ENCODE assay signal across 16 cellular contexts in genomic region chr7:129497156-129497555, GRCh38.
"Had no signal": no experiment of that assay in that cellular context is flagged by ENCODE, and none has a peak within 500 bp of the region (broad histone marks: within the 10 kb centered on the region; RNA-seq: fewer than 3 reads in every experiment).

No MANE protein-coding gene starts in this region.

- H3K9me3 ChIP-seq: colonic mucosa, ovary, SJSA1, thyroid gland had no signal

- H3K9me3 Mint-ChIP-seq: activated T-cell treated with anti-CD3 and anti-CD28 coated beads, Interleukin-2, amount 50 U/mL, for 4 hours; nephron progenitor cell had no signal

- H3K4me3 Mint-ChIP-seq: activated T-cell treated with anti-CD3 and anti-CD28 coated beads, Interleukin-2, amount 50 U/mL, for 4 hours; nephron progenitor cell had no signal

- H3K27ac Mint-ChIP-seq: nephron progenitor cell had no signal

- DNase-seq: activated gamma-delta T cell treated with Interleukin-2 at 50 U/mL for 16 hours; activated T-cell treated with anti-CD3 and anti-CD28 coated beads, Interleukin-2, amount 50 U/mL, for 4 hours; caudate nucleus; colonic mucosa; effector CD4-positive, alpha-beta T cell; foreskin keratinocyte; left colon; mammary epithelial cell; nephron progenitor cell; ovary; stimulated activated CD4-positive, alpha-beta T cell treated with anti-CD3 and anti-CD28 coated beads, Interleukin-4, amount 100 ng/mL, for 24 hours; SW 1271; T1000; thyroid gland had no signal

- ATAC-seq: activated T-cell treated with anti-CD3 and anti-CD28 coated beads, Interleukin-2, amount 50 U/mL, for 4 hours; foreskin keratinocyte; left colon had no signal

- H3K4me1 ChIP-seq: colonic mucosa, foreskin keratinocyte, thyroid gland had no signal

- H3K4me3 ChIP-seq: colonic mucosa, ovary, SJSA1, thyroid gland had no signal

- H3K27ac ChIP-seq: colonic mucosa, foreskin keratinocyte, ovary, SJSA1, thyroid gland, VCaP had no signal

- H3K36me3 ChIP-seq: colonic mucosa, ovary, SJSA1, thyroid gland had no signal

- H3K27me3 ChIP-seq: colonic mucosa, foreskin keratinocyte, ovary, SJSA1, thyroid gland had no signal
